In genomic region chr2:99695856-99696255, GRCh38 we compare ENCODE assay signal across 19 cellular contexts.
"Had no signal": no experiment of that assay in that cellular context is flagged by ENCODE, and none has a peak within 500 bp of the region (broad histone marks: within the 10 kb centered on the region; RNA-seq: fewer than 3 reads in every experiment).

No MANE protein-coding gene starts in this region.

- H3K4me3 ChIP-seq: heart right ventricle, thoracic aorta had no signal

- H3K27me3 ChIP-seq: heart right ventricle had no signal

- H3K9me3 ChIP-seq: heart right ventricle, thoracic aorta had no signal

- DNase-seq: activated B cell treated with CpG ODN at 0.5 μM for 24 hours; activated CD4-positive, alpha-beta T cell treated with anti-CD3 and anti-CD28 coated beads for 36 hours; activated CD4-positive, alpha-beta T cell treated with anti-CD3 and anti-CD28 coated beads, Interleukin-2, amount 50 U/mL, for 48 hours; activated CD8-positive, alpha-beta memory T cell treated with anti-CD3 and anti-CD28 coated beads, Interleukin-2, amount 50 U/mL, for 48 hours; activated naive CD4-positive, alpha-beta T cell; activated T-cell treated with anti-CD3 and anti-CD28 coated beads, Interleukin-2, amount 50 U/mL, for 4 hours; cerebellar nuclear complex; cortex of kidney; foreskin fibroblast; heart right ventricle; kidney; naive thymus-derived CD8-positive, alpha-beta T cell; retina; stimulated activated CD4-positive, alpha-beta T cell treated with anti-CD3 and anti-CD28 coated beads, Interleukin-4, amount 100 ng/mL, for 24 hours; stimulated activated naive CD4-positive, alpha-beta T cell treated with Interleukin-2 at 50 U/mL for 16 hours; T1000 had no signal

- FAIRE-seq: bronchial epithelial cell, kidney had no signal

- H3K27ac ChIP-seq: epithelial cell of prostate, thoracic aorta had no signal

- H3K36me3 ChIP-seq: heart right ventricle, thoracic aorta had no signal

- ATAC-seq: activated CD4-positive, alpha-beta T cell treated with anti-CD3 and anti-CD28 coated beads for 36 hours; activated T-cell treated with anti-CD3 and anti-CD28 coated beads, Interleukin-2, amount 50 U/mL, for 4 hours; heart right ventricle; naive thymus-derived CD8-positive, alpha-beta T cell had no signal
